ENCODE assay signal across 7 cellular contexts in the genomic region with DNA sequence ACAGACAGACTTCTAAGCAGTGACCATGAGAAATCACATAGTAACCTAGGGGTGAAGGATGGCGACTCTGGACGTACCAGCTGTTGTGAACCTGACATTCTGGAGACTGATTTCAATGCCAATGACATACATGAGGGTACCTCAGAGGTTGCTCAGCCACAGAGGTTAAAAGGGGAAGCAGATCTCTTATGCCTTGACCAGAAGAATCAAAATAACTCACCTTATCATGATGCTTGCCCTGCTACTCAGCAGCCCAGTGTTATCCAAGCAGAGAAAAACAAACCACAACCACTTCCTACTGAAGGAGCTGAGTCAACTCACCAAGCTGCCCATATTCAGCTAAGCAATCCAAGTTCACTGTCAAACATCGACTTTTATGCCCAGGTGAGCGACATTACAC. TPM values are rescaled to one million over a fixed set of nuclear protein-coding genes. Genes with fewer than 3 reads are reported as not detected.
A peak's percentile ranks its signal among the peaks of the same experiment; 100 is the strongest.
DNase-seq lines count a peak whose midpoint lies in the region; ATAC-seq and FAIRE-seq lines count a peak whose summit lies in the region.

No MANE protein-coding gene starts in this region.

- DNase-seq in RCC 7860 (ENCODE audit: low spot score): peak; percentile 85
- DNase-seq in myocyte (ENCODE audit: low read depth): peak; percentile 50
- DNase-seq in midbrain (lab: John Stamatoyannopoulos, UW): no peak
- no peak for DNase-seq in NCI-H146 treated with DMSO at 0.1 percent for 48 hours (lab: John Stamatoyannopoulos, UW; ENCODE audit: unreplicated experiment)
- DNase-seq in nucleus accumbens (lab: John Stamatoyannopoulos, UW): no peak

- peak; percentile 86 for FAIRE-seq in RCC 7860 (lab: Jason Lieb, UNC)

- ATAC-seq in GM19351 (IDR thresholded peaks at IDR 0.05; ENCODE audit: unreplicated experiment): peak; percentile 84
- peak; percentile 85 for ATAC-seq in HG02885 (IDR thresholded peaks at IDR 0.05; ENCODE audit: poor library complexity, unreplicated experiment)

RNA-seq across cellular contexts. Expression of gene CCDC152, which starts 38.0 kb away (rescaled TPM):
- not detected in 2 replicates for total RNA-seq in myocyte
- 0.10 TPM for polyA plus RNA-seq in myocyte (2012)

Comparison
In these comparisons a context has a peak if more than half of its experiments do, and no peak if none do; other contexts are left out.
1. DNase-seq: peak in RCC 7860 (single experiment) and myocyte (single experiment); none in midbrain (single experiment), NCI-H146 treated with DMSO at 0.1 percent for 48 hours (single experiment) and nucleus accumbens (0 of 56).